Comparison of ENCODE assay signal across 8 cellular contexts in genomic region chr17:38748329-38749221, GRCh38. TPM values are rescaled to one million over a fixed set of nuclear protein-coding genes. Genes with fewer than 3 reads are reported as not detected.
DNase-seq lines count a peak whose midpoint lies in the region; ATAC-seq and TF ChIP-seq lines count a peak whose summit lies in the region.

Gene PCGF2 (minus strand): TSS chr17:38748336. CDS start chr17:38740402, 7,934 bp downstream.

- ATAC-seq in GM23338: peak; percentile 6

- peaks cover 3% of the 10 kb centered on the region; the same call in 1 of the 2 replicates for H3F3A ChIP-seq in GM23338 (replicated peaks; ENCODE audit: low read depth)

- peaks cover 40% of the 10 kb centered on the region for H4K20me1 ChIP-seq in GM23338 (replicated peaks; ENCODE audit: insufficient read depth)

- H3K23ac ChIP-seq in trophoblast cell (ENCODE audit: low read length): no peak within 1 kb of the TSS

- peak within 1 kb of the TSS; percentile 89 for H3K9ac ChIP-seq in trophoblast cell (ENCODE audit: low read length)

- H2AFZ ChIP-seq in GM23338: peak within 1 kb of the TSS; percentile 38; the same call in 1 of the 2 replicates
- H2AFZ ChIP-seq in trophoblast cell (ENCODE audit: insufficient read depth, low read length, poor library complexity): peak within 1 kb of the TSS; percentile 48

- H3K4me3 ChIP-seq in GM23338 (peak within 1 kb of the TSS; percentile 99), ascending aorta (peak within 1 kb of the TSS; percentile 83 to 93), trophoblast cell (ENCODE audit: low read depth, low read length) (peak within 1 kb of the TSS; percentile 94)

- H3K4me1 ChIP-seq in GM23338 (ENCODE audit: insufficient read depth): peaks cover 49% of the 10 kb centered on the region
- peaks cover 3 to 33% of the 10 kb centered on the region in 2 donors for H3K4me1 ChIP-seq in ascending aorta
- peaks cover 15 to 26% of the 10 kb centered on the region in 2 experiments for H3K4me1 ChIP-seq in trophoblast cell (ENCODE audit: control insufficient read depth in 1 of 2, insufficient read depth in 2 of 2, low read length in 2 of 2)

- peak within 1 kb of the TSS; percentile 83 for H4K12ac ChIP-seq in trophoblast cell (ENCODE audit: low read depth, low read length)

- H4K91ac ChIP-seq in trophoblast cell (ENCODE audit: low read depth, low read length): peak within 1 kb of the TSS; percentile 98

- peak within 1 kb of the TSS; percentile 93 for H2AK5ac ChIP-seq in trophoblast cell (ENCODE audit: low read length)

- intact Hi-C loops in ascending aorta (cut with DNase I): loop anchor here (1.0 to 5.0 kb wide), 2 partner anchors 18 to 71 kb away; partner anchors contain the start of gene CISD3

- peak within 1 kb of the TSS; percentile 88 for H4K8ac ChIP-seq in trophoblast cell (ENCODE audit: low read depth, low read length)

- H2BK5ac ChIP-seq in trophoblast cell (ENCODE audit: low read depth, low read length, poor library complexity): peak within 1 kb of the TSS; percentile 90

- H3K4me1 Mint-ChIP-seq in GM23338: peaks cover 35% of the 10 kb centered on the region

- no peak for TF ChIP-seq CTCF in AG09319 (IDR thresholded peaks at IDR 0.05; ENCODE audit: low read depth, low read length)
- TF ChIP-seq CTCF in GM23338 (conservative IDR thresholded peaks at IDR 0.05; ENCODE audit: low read depth in 2 of 2): no peak
- no peak for TF ChIP-seq CTCF in ascending aorta (IDR thresholded peaks at IDR 0.05)

- H3K14ac ChIP-seq in trophoblast cell (ENCODE audit: low read length): peak within 1 kb of the TSS; percentile 98

- peak within 1 kb of the TSS; percentile 97 for H3K27ac ChIP-seq in GM23338 (ENCODE audit: low read depth)
- H3K27ac ChIP-seq in ascending aorta: peak within 1 kb of the TSS; percentile 88 to 89
- H3K27ac ChIP-seq in trophoblast cell (ENCODE audit: low read depth, low read length): peak within 1 kb of the TSS; percentile 80

- peaks cover 51% of the 10 kb centered on the region for H3K27me3 Mint-ChIP-seq in GM23338 (ENCODE audit: insufficient read depth, low read depth, poor library complexity)

- peak within 1 kb of the TSS; percentile 46 for H2BK12ac ChIP-seq in trophoblast cell (ENCODE audit: low read length)

- H3K4me2 ChIP-seq in GM23338 (peak within 1 kb of the TSS; percentile 96), trophoblast cell (ENCODE audit: low read length) (peak within 1 kb of the TSS; percentile 89)

- WGBS in trophoblast cell (ENCODE audit: extremely low coverage, insufficient coverage, insufficient read length): no CpG with 5 or more reads among the region's 66 CpGs

- H3K18ac ChIP-seq in trophoblast cell (ENCODE audit: low read length): peak within 1 kb of the TSS; percentile 98

- H3K36me3 ChIP-seq in GM23338 (ENCODE audit: insufficient read depth) (no peaks in the 10 kb centered on the region), ascending aorta (no peaks in the 10 kb centered on the region), trophoblast cell (ENCODE audit: control insufficient read depth in 1 of 2, insufficient read depth in 2 of 2, low read length in 2 of 2) (peaks cover 2 to 3% of the 10 kb centered on the region in 2 experiments)

- H3K79me2 ChIP-seq in GM23338 (replicated peaks; ENCODE audit: insufficient read depth): peaks cover 51% of the 10 kb centered on the region
- H3K79me2 ChIP-seq in trophoblast cell (ENCODE audit: control insufficient read depth, insufficient read depth, low read length, poor library complexity): peaks cover 38% of the 10 kb centered on the region

- H3K4ac ChIP-seq in trophoblast cell (ENCODE audit: low read depth, low read length): peak within 1 kb of the TSS; percentile 98

- no peaks in the 10 kb centered on the region for H3K9me2 ChIP-seq in GM23338 (ENCODE audit: insufficient read depth)

- H3K9me3 ChIP-seq in ascending aorta (no peaks in the 10 kb centered on the region), trophoblast cell (ENCODE audit: insufficient read depth, low read depth, low read length) (no peaks in the 10 kb centered on the region)

- H3K27ac Mint-ChIP-seq in GM23338: peak within 1 kb of the TSS; percentile 92

- peak within 1 kb of the TSS; percentile 82 for H2BK120ac ChIP-seq in trophoblast cell (ENCODE audit: insufficient read depth, low read length, poor library complexity)

- H3K9me3 Mint-ChIP-seq in GM23338: peaks cover 5% of the 10 kb centered on the region

- DNase-seq in AG09319 (ENCODE audit: extremely low read depth, low read depth) (peak; percentile 66), GM23338 (ENCODE audit: low spot score) (peak; percentile 98), NCI-H510A treated with DMSO at 0.1 percent for 48 hours (lab: John Stamatoyannopoulos, UW) (peak; percentile 85), ascending aorta (ENCODE audit: low spot score in 2 of 2) (peak; percentile 58 to 96), hepatic stellate cell (ENCODE audit: low spot score) (peak; percentile 87), trophoblast cell (peak; percentile 79), 8988T (no peak)
- no peak for DNase-seq in stimulated activated CD4-positive, alpha-beta T cell treated with anti-CD3 and anti-CD28 coated beads, Interleukin-4, amount 100 ng/mL, for 1 hour

- peaks cover 12% of the 10 kb centered on the region for H3K36me3 Mint-ChIP-seq in GM23338 (ENCODE audit: low read depth)

- H3K79me1 ChIP-seq in trophoblast cell (ENCODE audit: low read length): peaks cover 30% of the 10 kb centered on the region

- peaks cover 16% of the 10 kb centered on the region for H3K27me3 ChIP-seq in GM23338 (ENCODE audit: insufficient read depth)
- no peaks in the 10 kb centered on the region for H3K27me3 ChIP-seq in ascending aorta
- H3K27me3 ChIP-seq in trophoblast cell (ENCODE audit: insufficient read depth, low read length): no peaks in the 10 kb centered on the region

- peak within 1 kb of the TSS; percentile 97 for H3K4me3 Mint-ChIP-seq in GM23338

TF ChIP-seq in GM23338, 12 proteins besides CTCF, POLR2A, EP300 and RAD21:
- peak; percentile 67 for TF ChIP-seq POLR2AphosphoS5 (IDR thresholded peaks at IDR 0.05; ENCODE audit: low read depth)
- no peak for TF ChIP-seq EZH2 (IDR thresholded peaks at IDR 0.05; ENCODE audit: low read depth, unreplicated experiment)

RNA-seq across cellular contexts. Expression of gene PCGF2, which starts in this region (rescaled TPM):
- total RNA-seq in GM23338 (2014; rRNA removed; shearing (Covaris generic)): 21.1 and 23.4 TPM in 2 replicates
- polyA plus RNA-seq in GM23338 (2016; fragmentation: Nextera tagmentation; extraction: Ambion mirVana): 51.9 and 60.9 TPM in 2 replicates
- 64.8 TPM for total RNA-seq in ascending aorta
- 42.2 and 42.5 TPM in 2 replicates for polyA plus RNA-seq in trophoblast cell (2013)

Comparison
In these comparisons a context has a peak if more than half of its experiments do, and no peak if none do; other contexts are left out.
1. DNase-seq: peak in AG09319 (single experiment), GM23338 (single experiment), NCI-H510A treated with DMSO at 0.1 percent for 48 hours (single experiment), ascending aorta (2 of 2), hepatic stellate cell (single experiment) and trophoblast cell (2 of 2); none in 8988T (single experiment) and stimulated activated CD4-positive, alpha-beta T cell treated with anti-CD3 and anti-CD28 coated beads, Interleukin-4, amount 100 ng/mL, for 1 hour (single experiment).
2. Peak in every context shown above with its lines, with median percentiles within 50 percentile points of each other: H3K27ac ChIP-seq and H3K4me3 ChIP-seq.